In genomic region chr20:7866279-7866678, GRCh38 we compare ENCODE assay signal across 17 cellular contexts.
"Had no signal": no experiment of that assay in that cellular context is flagged by ENCODE, and none has a peak within 500 bp of the region (broad histone marks: within the 10 kb centered on the region; RNA-seq: fewer than 3 reads in every experiment).

No MANE protein-coding gene starts in this region.

- H3K9me3 Mint-ChIP-seq: activated naive CD4-positive, alpha-beta T cell treated with anti-CD3 and anti-CD28 coated beads, Interleukin-2, amount 50 U/mL, for 72 hours; activated T-helper 2 cell treated with anti-CD3 and anti-CD28 coated beads, Interferon-gamma antibody, Interleukin-2, Interleukin-4, amounts not matched to agents 10 μg/mL and 5 μg/mL and 100 μg/mL, durations not matched to agents 14 hours and 24 hours and 36 hours had no signal

- H3K4me3 Mint-ChIP-seq: naive thymus-derived CD4-positive, alpha-beta T cell; T-helper 17 cell had no signal

- H3K36me3 ChIP-seq: lower lobe of right lung, stomach had no signal

- H3K36me3 Mint-ChIP-seq: activated naive CD4-positive, alpha-beta T cell treated with anti-CD3 and anti-CD28 coated beads, Interleukin-2, amount 50 U/mL, for 72 hours; naive thymus-derived CD4-positive, alpha-beta T cell had no signal

- H3K4me1 Mint-ChIP-seq: naive thymus-derived CD4-positive, alpha-beta T cell; T-helper 17 cell had no signal

- H3K4me3 ChIP-seq: lower lobe of right lung, psoas muscle had no signal

- H3K27ac Mint-ChIP-seq: activated naive CD4-positive, alpha-beta T cell treated with anti-CD3 and anti-CD28 coated beads, Interleukin-2, amount 50 U/mL, for 72 hours; activated T-helper 2 cell treated with anti-CD3 and anti-CD28 coated beads, Interferon-gamma antibody, Interleukin-2, Interleukin-4, amounts not matched to agents 10 μg/mL and 5 μg/mL and 100 μg/mL, durations not matched to agents 14 hours and 24 hours and 36 hours; naive thymus-derived CD4-positive, alpha-beta T cell; T-helper 17 cell had no signal

- DNase-seq: activated CD4-positive, alpha-beta T cell treated with anti-CD3 and anti-CD28 coated beads, Interleukin-2, amount 50 U/mL, for 1 hour; activated CD4-positive, CD25-positive, alpha-beta regulatory T cell; amniotic stem cell; hippocampal formation; lower lobe of right lung; naive thymus-derived CD4-positive, alpha-beta T cell; occipital lobe; psoas muscle; stimulated activated CD4-positive, alpha-beta T cell treated with anti-CD3 and anti-CD28 coated beads, Interleukin-15, amount 100 ng/mL, for 24 hours; stimulated activated CD4-positive, alpha-beta T cell treated with anti-CD3 and anti-CD28 coated beads, Interleukin-4, amount 100 ng/mL, for 24 hours; stomach; T-helper 17 cell had no signal

- ATAC-seq: activated naive CD4-positive, alpha-beta T cell treated with anti-CD3 and anti-CD28 coated beads, Interleukin-2, amount 50 U/mL, for 72 hours; lower lobe of right lung; naive thymus-derived CD4-positive, alpha-beta T cell; psoas muscle; T-helper 17 cell had no signal

- H3K27me3 ChIP-seq: stomach had no signal

- H3K27ac ChIP-seq: lower lobe of right lung, psoas muscle, stomach had no signal

- FAIRE-seq: bronchial epithelial cell, colon, urothelium cell line had no signal

- H3K9me3 ChIP-seq: lower lobe of right lung, psoas muscle, stomach had no signal

- H3K4me1 ChIP-seq: lower lobe of right lung, psoas muscle, stomach had no signal
